Comparison of ENCODE assay signal across 10 cellular contexts in the genomic region with DNA sequence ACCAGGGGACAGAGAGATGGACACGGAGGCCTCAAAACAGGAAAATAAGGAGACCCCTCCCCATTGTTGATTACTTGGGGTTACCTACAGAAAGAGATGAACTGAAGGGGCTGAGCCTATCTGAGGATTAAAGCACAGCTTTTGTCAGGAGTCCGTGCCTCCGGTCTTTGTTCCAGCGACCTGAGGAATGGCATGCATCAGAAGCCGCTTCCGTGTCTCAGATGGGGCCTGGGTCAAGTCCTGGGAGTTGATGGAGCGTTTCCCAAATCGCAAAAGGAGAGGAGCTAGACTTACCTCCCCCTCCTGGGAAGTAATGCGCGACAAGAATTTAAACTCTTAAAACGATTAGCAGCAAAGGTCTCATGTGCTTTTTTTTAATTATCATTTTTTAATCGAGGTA. TPM values are rescaled to one million over a fixed set of nuclear protein-coding genes. Genes with fewer than 3 reads are reported as not detected.
DNase-seq lines count a peak whose midpoint lies in the region; ATAC-seq and TF ChIP-seq lines count a peak whose summit lies in the region.
"Had no signal": no experiment of that assay in that cellular context is flagged by ENCODE, and none has a peak within 500 bp of the region (broad histone marks: within the 10 kb centered on the region; RNA-seq: fewer than 3 reads in every experiment).

No MANE protein-coding gene starts in this region.

- no peaks in the 10 kb centered on the region for H3K36me3 Mint-ChIP-seq in central memory CD8-positive, alpha-beta T cell (ENCODE audit: insufficient read depth)
- no peaks in the 10 kb centered on the region for H3K36me3 Mint-ChIP-seq in nephron (ENCODE audit: low read depth)

- intact Hi-C loops in adrenal gland (cut with DNase I) = loop anchor here in 1 of 2 donors (10.0 kb wide), 1 partner anchor 244 kb away; no protein-coding TSS in a partner anchor

- no peak overlapping the region for H2AFZ ChIP-seq in ACC112 (ENCODE audit: low read length, unreplicated experiment)

- H3K9me3 Mint-ChIP-seq in central memory CD8-positive, alpha-beta T cell = no peaks in the 10 kb centered on the region
- H3K9me3 Mint-ChIP-seq in nephron = no peaks in the 10 kb centered on the region

- DNase-seq in HFF-Myc (ENCODE audit: extremely low read depth, low read depth) (no peak), adrenal gland (no peak), NCI-H1417 treated with DMSO at 0.1 percent for 48 hours (lab: John Stamatoyannopoulos, UW) (no peak), SKM-1 (lab: John Stamatoyannopoulos, UW; ENCODE audit: unreplicated experiment) (no peak)
- DNase-seq in central memory CD8-positive, alpha-beta T cell (ENCODE audit: low spot score in 2 of 2) = no peak
- DNase-seq: foreskin fibroblast, NCI-H510A treated with DMSO at 0.1 percent for 48 hours had no signal

- H3K4me1 ChIP-seq in ACC112 (ENCODE audit: control insufficient read depth, insufficient read depth, low read length, unreplicated experiment) (no peaks in the 10 kb centered on the region), adrenal gland (replicated peaks in 1 of 2) (no peaks in the 10 kb centered on the region)

- no peak for TF ChIP-seq POLR2A in adrenal gland (IDR thresholded peaks at IDR 0.05)

- no peak for TF ChIP-seq CTCF in HFF-Myc (IDR thresholded peaks at IDR 0.05; ENCODE audit: low read depth, low read length, missing control alignments)
- TF ChIP-seq CTCF in nephron (IDR thresholded peaks at IDR 0.05; ENCODE audit: unreplicated experiment in 3 of 3) = no peak
- TF ChIP-seq CTCF in adrenal gland (IDR thresholded peaks at IDR 0.05) = no peak

- ATAC-seq in central memory CD8-positive, alpha-beta T cell (replicated peaks; ENCODE audit: extremely low read depth, poor library complexity, severe bottlenecking) = no peak
- no peak for ATAC-seq in GM19467 (IDR thresholded peaks at IDR 0.05; ENCODE audit: unreplicated experiment)

- peak overlapping the region; percentile 44 for H3K4me3 Mint-ChIP-seq in central memory CD8-positive, alpha-beta T cell
- H3K4me3 Mint-ChIP-seq in nephron = peak overlapping the region; percentile 80 to 87 (median 83)

- H3K79me2 ChIP-seq in ACC112 (ENCODE audit: control insufficient read depth, insufficient read depth, low read length, unreplicated experiment) = no peaks in the 10 kb centered on the region

- H3K4me1 Mint-ChIP-seq in central memory CD8-positive, alpha-beta T cell = no peaks in the 10 kb centered on the region
- peaks cover 4% of the 10 kb centered on the region for H3K4me1 Mint-ChIP-seq in nephron

- H3K36me3 ChIP-seq in ACC112 (ENCODE audit: insufficient read depth, low read length) (no peaks in the 10 kb centered on the region), adrenal gland (replicated peaks in 1 of 2) (no peaks in the 10 kb centered on the region)

- H3K9me3 ChIP-seq in adrenal gland (replicated peaks in 1 of 3) = no peaks in the 10 kb centered on the region

- peaks cover 15% of the 10 kb centered on the region; the same call in 1 of the 2 replicates for H3K27me3 ChIP-seq in ACC112 (ENCODE audit: insufficient read depth, low read length)
- H3K27me3 ChIP-seq in adrenal gland = peaks cover 27% of the 10 kb centered on the region

- H3K27ac ChIP-seq in ACC112 (ENCODE audit: low read depth, low read length) = no peak overlapping the region
- no peak overlapping the region for H3K27ac ChIP-seq in adrenal gland

- WGBS in adrenal gland, 4 donors = 38 to 61% (median 42%) methylated on average over 12 of the region's 12 CpGs

- H3K4me3 ChIP-seq in ACC112 (ENCODE audit: low read depth, low read length) = peak overlapping the region; percentile 80
- peak overlapping the region; percentile 45; the same call in 1 of the 2 replicates for H3K4me3 ChIP-seq in HFF-Myc (replicated peaks; ENCODE audit: low read depth, low read length)
- H3K4me3 ChIP-seq in adrenal gland = peak overlapping the region in 1 of 4 donors; percentile 41

- no peak overlapping the region for H3K27ac Mint-ChIP-seq in central memory CD8-positive, alpha-beta T cell (ENCODE audit: low read depth)
- no peak overlapping the region for H3K27ac Mint-ChIP-seq in nephron

- H3K27me3 Mint-ChIP-seq in central memory CD8-positive, alpha-beta T cell = peaks cover 77% of the 10 kb centered on the region
- peaks cover 90% of the 10 kb centered on the region for H3K27me3 Mint-ChIP-seq in nephron (ENCODE audit: low read depth)

RNA-seq across cellular contexts. Expression of gene ALDH1A3, which starts 1.0 kb away (rescaled TPM):
- total RNA-seq in adrenal gland = 100 to 1,000 TPM in 3 of 8 donors, 10 to 100 TPM in 5; 16.6 to 165 (median 56.2) TPM
- 10 to 100 TPM; 13.2 to 26.5 (median 15.8) TPM for polyA plus RNA-seq in adrenal gland

RNA-seq across cellular contexts. Expression of gene LRRK1, which starts 40.6 kb away (rescaled TPM):
- total RNA-seq in adrenal gland = 10 to 100 TPM in 3 of 8 donors, 1 to 10 TPM in 5; 3.4 to 13.1 (median 9.3) TPM
- polyA plus RNA-seq in adrenal gland = 1 to 10 TPM; 2.3 to 6.9 (median 3.2) TPM
